ENCODE assay signal across 8 cellular contexts in the genomic region with DNA sequence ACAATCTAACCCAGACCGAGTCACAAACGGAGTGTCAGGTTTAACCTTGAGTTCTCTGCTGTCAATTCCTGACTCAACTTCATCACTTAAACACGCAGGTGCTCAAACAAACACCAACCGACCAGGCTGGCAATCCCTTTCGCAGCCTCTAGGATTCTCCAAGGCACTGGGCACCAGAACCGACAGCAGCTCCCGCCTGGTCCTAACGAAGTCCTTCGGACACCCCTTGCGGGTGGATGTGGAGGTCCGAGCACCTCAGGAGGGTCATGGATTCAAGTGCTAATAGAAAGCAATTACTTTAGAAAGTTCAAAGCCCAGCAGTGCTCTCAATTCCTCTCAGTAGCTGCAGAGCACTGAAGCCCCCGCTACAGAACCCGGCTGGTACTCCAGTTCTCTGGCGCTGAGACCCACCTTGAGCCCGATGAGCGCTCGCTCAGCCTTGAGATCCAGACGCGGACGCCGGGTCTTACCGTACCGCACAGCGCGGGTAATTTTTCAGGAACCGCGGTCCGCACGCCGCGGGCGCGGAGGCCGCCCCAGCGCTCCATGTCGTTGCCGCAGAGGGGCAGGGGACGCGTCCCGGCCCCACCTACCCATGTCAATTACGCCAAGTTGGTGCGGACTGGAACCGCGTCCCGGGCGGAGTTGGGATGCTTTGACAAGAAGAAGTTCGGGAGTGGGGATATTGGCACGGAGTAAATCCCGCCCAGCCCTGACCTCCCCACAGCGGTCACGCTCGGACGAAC. TPM values are rescaled to one million over a fixed set of nuclear protein-coding genes. Genes with fewer than 3 reads are reported as not detected.
DNase-seq lines count a peak whose midpoint lies in the region; ATAC-seq and TF ChIP-seq lines count a peak whose summit lies in the region.

No MANE protein-coding gene starts in this region.

- ATAC-seq in HG03025 (IDR thresholded peaks at IDR 0.05; ENCODE audit: low FRiP score, unreplicated experiment), result peak; percentile 13
- ATAC-seq in left lung, result peak; percentile 57

- H3K4me1 ChIP-seq in left lung, result peaks cover 0 to 26% of the 10 kb centered on the region in 2 donors

- peaks cover 0 to 15% of the 10 kb centered on the region in 2 donors for H3K27me3 ChIP-seq in left lung

- intact Hi-C loops in dendritic cell treated with granulocyte-macrophage colony-stimulating factor and Interleukin-4, amounts not matched to agents 40 ng/mL and 50 ng/mL, for 4 days (cut with micrococcal nuclease), result no loop called here
- intact Hi-C loops in left lung (cut with DNase I), result no loop called here

- no peaks in the 10 kb centered on the region for H3K9me3 ChIP-seq in left lung

- peaks cover 14% of the 10 kb centered on the region for H3K4me1 Mint-ChIP-seq in dendritic cell treated with granulocyte-macrophage colony-stimulating factor and Interleukin-4, amounts not matched to agents 40 ng/mL and 50 ng/mL, for 4 days (ENCODE audit: low read depth)

- H3K4me3 Mint-ChIP-seq in dendritic cell treated with granulocyte-macrophage colony-stimulating factor and Interleukin-4, amounts not matched to agents 40 ng/mL and 50 ng/mL, for 4 days, result peak overlapping the region; percentile 93

- DNase-seq in NCI-H146 (lab: John Stamatoyannopoulos, UW), result peak; percentile 25
- no peak for DNase-seq in NCI-H146 treated with DMSO at 0.1 percent for 48 hours (lab: John Stamatoyannopoulos, UW; ENCODE audit: unreplicated experiment)
- DNase-seq in NCI-H345 treated with DMSO at 0.1 percent for 48 hours (lab: John Stamatoyannopoulos, UW; ENCODE audit: unreplicated experiment), result peak; percentile 36
- DNase-seq in activated CD4-positive, alpha-beta T cell treated with anti-CD3 and anti-CD28 coated beads for 48 hours, result peak; percentile 74
- DNase-seq in left lung, result peak; percentile 56 to 90
- peak in 2 of 3 experiments; percentile 11 to 16 for DNase-seq in stimulated activated CD4-positive, alpha-beta T cell treated with anti-CD3 and anti-CD28 coated beads, TNF-alpha, amount 100 ng/mL, for 4 hours (ENCODE audit: low read depth in 3 of 3)

- peak overlapping the region; percentile 89 for H3K27ac Mint-ChIP-seq in dendritic cell treated with granulocyte-macrophage colony-stimulating factor and Interleukin-4, amounts not matched to agents 40 ng/mL and 50 ng/mL, for 4 days

- peak; percentile 33 to 53 for TF ChIP-seq CTCF in left lung (IDR thresholded peaks at IDR 0.05)

- peak overlapping the region; percentile 60 to 81 for H3K4me3 ChIP-seq in left lung

- H3K9me3 Mint-ChIP-seq in dendritic cell treated with granulocyte-macrophage colony-stimulating factor and Interleukin-4, amounts not matched to agents 40 ng/mL and 50 ng/mL, for 4 days, result no peaks in the 10 kb centered on the region

- H3K27ac ChIP-seq in left lung, result peak overlapping the region; percentile 86 to 90

- no peaks in the 10 kb centered on the region for H3K36me3 ChIP-seq in left lung

- H3K27me3 Mint-ChIP-seq in dendritic cell treated with granulocyte-macrophage colony-stimulating factor and Interleukin-4, amounts not matched to agents 40 ng/mL and 50 ng/mL, for 4 days, result peaks cover 42% of the 10 kb centered on the region

- peaks cover 13% of the 10 kb centered on the region for H3K36me3 Mint-ChIP-seq in dendritic cell treated with granulocyte-macrophage colony-stimulating factor and Interleukin-4, amounts not matched to agents 40 ng/mL and 50 ng/mL, for 4 days (ENCODE audit: low read depth)

RNA-seq across cellular contexts. Expression of gene MARCHF3, which starts 0.7 kb away (rescaled TPM):
- 1 to 10 TPM; 3.4 to 8.7 TPM for total RNA-seq in left lung

RNA-seq across cellular contexts. Expression of gene C5orf63, which starts 43.6 kb away (rescaled TPM):
- total RNA-seq in left lung, result 1 to 10 TPM; 7.4 to 8.4 TPM
